1 cellular context compared by ENCODE assay signal in genomic region chr7:129189661-129190310, GRCh38.
A peak's percentile ranks its signal among the peaks of the same experiment; 100 is the strongest.
TF ChIP-seq lines count a peak whose summit lies in the region.

No MANE protein-coding gene starts in this region.

TF ChIP-seq in HEK293, 187 proteins besides CTCF, POLR2A, EP300 and RAD21 (continued from another document):
- TF ChIP-seq ZBTB11 (tag by site-specific recombination; conservative IDR thresholded peaks at IDR 0.05; ENCODE audit: low read depth) (0 out of 2 replicates have a peak, but pooled peaks have one; percentile 17), ZBTB8A (tag by site-specific recombination; IDR thresholded peaks at IDR 0.05) (no peak), ZNF366 (tag by site-specific recombination; conservative IDR thresholded peaks at IDR 0.05) (peak; percentile 75), ZNF792 (tag by site-specific recombination; IDR thresholded peaks at IDR 0.05) (no peak), ZEB2 (tag by site-specific recombination; IDR thresholded peaks at IDR 0.05) (peak; percentile 13; the same call in 1 of the 2 replicates), ZBTB20 (tag by site-specific recombination; IDR thresholded peaks at IDR 0.05) (peak; percentile 91; the same call in 1 of the 2 replicates), GFI1B (tag by site-specific recombination; IDR thresholded peaks at IDR 0.05) (no peak), ZNF76 (tag by site-specific recombination; IDR thresholded peaks at IDR 0.05; ENCODE audit: borderline replicate concordance, low read depth) (0 out of 2 replicates have a peak, but pooled peaks have one; percentile 5)
